In genomic region chr15:40338041-40338657, GRCh38 we compare ENCODE assay signal across 8 cellular contexts. TPM values are rescaled to one million over a fixed set of nuclear protein-coding genes. Genes with fewer than 3 reads are reported as not detected.
A peak's percentile ranks its signal among the peaks of the same experiment; 100 is the strongest.
DNase-seq lines count a peak whose midpoint lies in the region; ATAC-seq and TF ChIP-seq lines count a peak whose summit lies in the region.

No MANE protein-coding gene starts in this region.

- peak; percentile 46 for DNase-seq in NCI-H1694 treated with DMSO at 0.1 percent for 48 hours (lab: John Stamatoyannopoulos, UW)
- peak; percentile 92 for DNase-seq in WTC11 (ENCODE audit: low spot score)
- no peak for DNase-seq in breast epithelium (ENCODE audit: low spot score in 2 of 2)
- peak; percentile 81 to 87 for DNase-seq in left colon
- peak; percentile 70 to 79 for DNase-seq in stimulated activated CD4-positive, alpha-beta T cell treated with anti-CD3 and anti-CD28 coated beads, Interleukin-2, amount 100 ng/mL, for 48 hours

- no peaks in the 10 kb centered on the region for H3K36me3 Mint-ChIP-seq in WTC11

- POLR2A ChIA-PET in WTC11 (lab: Charles Lee) = interaction anchor here (1.6 to 2.8 kb wide), 3 partner anchors 10 to 83 kb away, joined by 6 to 10 read pairs (median 6); partner anchors contain the start of gene INAFM2

- peak; percentile 87 for TF ChIP-seq CTCF in WTC11 (IDR thresholded peaks at IDR 0.05)
- TF ChIP-seq CTCF in breast epithelium (IDR thresholded peaks at IDR 0.05) = peak in 2 of 3 donors; percentile 17 to 52

- peak overlapping the region in 9 of 11 experiments; percentile 8 to 89 (median 77); a peak in 12 of 22 replicates for H3K9ac ChIP-seq in BLaER1 treated with 17β-estradiol and CSF1 and Interleukin-3, amounts not matched to agents 10 nM and 100 nM

- no peak overlapping the region; a peak in 1 of 22 replicates for H3K27ac ChIP-seq in BLaER1 treated with 17β-estradiol and CSF1 and Interleukin-3, amounts not matched to agents 10 nM and 100 nM
- H3K27ac ChIP-seq in breast epithelium = peak overlapping the region; percentile 96 to 97

- H3K4me1 Mint-ChIP-seq in WTC11 = peaks cover 42% of the 10 kb centered on the region

- H3K9me3 Mint-ChIP-seq in WTC11 = no peaks in the 10 kb centered on the region

- H3K4me2 ChIP-seq in BLaER1 treated with 17β-estradiol and CSF1 and Interleukin-3, amounts not matched to agents 10 nM and 100 nM = peak overlapping the region; percentile 82 to 98 (median 95)

- H3K27me3 ChIP-seq in BLaER1 treated with 17β-estradiol and CSF1 and Interleukin-3, amounts not matched to agents 10 nM and 100 nM = no peaks in the 10 kb centered on the region
- H3K27me3 ChIP-seq in breast epithelium = no peaks in the 10 kb centered on the region

- peaks cover 86 to 99% (median 96%) of the 10 kb centered on the region in 10 experiments for H3K4me1 ChIP-seq in BLaER1 treated with 17β-estradiol and CSF1 and Interleukin-3, amounts not matched to agents 10 nM and 100 nM
- peaks cover 38 to 61% of the 10 kb centered on the region in 2 donors for H3K4me1 ChIP-seq in breast epithelium

- CTCF ChIA-PET in WTC11 (lab: Charles Lee) = interaction anchor here (0.6 to 9.6 kb wide), 45 partner anchors 10 to 293 kb away, joined by 3 to 264 read pairs (median 9); partner anchors contain the start of genes BAHD1, DISP2, INAFM2 and IVD

- peak overlapping the region in 5 of 10 experiments; percentile 30 to 61 (median 59); a peak in 7 of 20 replicates for H3K4me3 ChIP-seq in BLaER1 treated with 17β-estradiol and CSF1 and Interleukin-3, amounts not matched to agents 10 nM and 100 nM
- H3K4me3 ChIP-seq in breast epithelium = peak overlapping the region in 1 of 3 donors; percentile 26

- no peak for TF ChIP-seq POLR2A in breast epithelium (IDR thresholded peaks at IDR 0.05)

- no peaks in the 10 kb centered on the region for H3K9me3 ChIP-seq in BLaER1 treated with 17β-estradiol and CSF1 and Interleukin-3, amounts not matched to agents 10 nM and 100 nM (replicated peaks in 1 of 11)
- no peaks in the 10 kb centered on the region for H3K9me3 ChIP-seq in breast epithelium

- H3K36me3 ChIP-seq in BLaER1 treated with 17β-estradiol and CSF1 and Interleukin-3, amounts not matched to agents 10 nM and 100 nM = peaks cover 0 to 18% (median 0%) of the 10 kb centered on the region in 11 experiments; a peak in 1 of 22 replicates
- no peaks in the 10 kb centered on the region for H3K36me3 ChIP-seq in breast epithelium

- intact Hi-C loops in breast epithelium (cut with DNase I; ENCODE audit: low total_unique reads) = no loop called here
- intact Hi-C loops in left colon (cut with DNase I, micrococcal nuclease) = no loop called here

- H3K27ac Mint-ChIP-seq in WTC11 = no peak overlapping the region

- 0 out of 2 replicates have a peak overlapping the region, but pooled peaks have one; percentile 27 for H3K4me3 Mint-ChIP-seq in WTC11

- no peaks in the 10 kb centered on the region for H4K20me1 ChIP-seq in BLaER1 treated with 17β-estradiol and CSF1 and Interleukin-3, amounts not matched to agents 10 nM and 100 nM

- peak; percentile 55 for ATAC-seq in GM19467 (IDR thresholded peaks at IDR 0.05; ENCODE audit: unreplicated experiment)
- peak; percentile 82 for ATAC-seq in WTC11
- peak; percentile 22 for ATAC-seq in left colon
- no peak for ATAC-seq in HG02884 (IDR thresholded peaks at IDR 0.05; ENCODE audit: unreplicated experiment)

- peaks cover 5% of the 10 kb centered on the region for H3K27me3 Mint-ChIP-seq in WTC11 (ENCODE audit: low read depth)

TF ChIP-seq in WTC11, 78 proteins besides CTCF, POLR2A, EP300 and RAD21:
- TF ChIP-seq ZNF219 (CRISPR knock-in tag; IDR thresholded peaks at IDR 0.05; ENCODE audit: borderline replicate concordance) (no peak), MAX (CRISPR knock-in tag; IDR thresholded peaks at IDR 0.05) (peak; percentile 26; the same call in 1 of the 2 replicates)

RNA-seq across cellular contexts. Expression of gene CCDC9B, which starts 2.6 kb away (rescaled TPM):
- total RNA-seq in WTC11 (2021) = 1.4 to 1.8 TPM (median 1.8 TPM) in 3 replicates
- 10 to 100 TPM in 1 of 3 donors, 1 to 10 TPM in 2; 4.0 to 14.1 (median 9.4) TPM for total RNA-seq in breast epithelium
- 10 to 100 TPM; 28.1 to 43.5 TPM for total RNA-seq in left colon

RNA-seq across cellular contexts. Expression of gene PHGR1, which starts 12.7 kb away (rescaled TPM):
- not detected in 3 replicates for total RNA-seq in WTC11 (2021)
- 1 to 10 TPM in 2 of 3 donors, not detected in 1; 7.0 to 8.5 TPM for total RNA-seq in breast epithelium
- total RNA-seq in left colon = 1,000 to 10,000 TPM; 3,013 to 3,634 TPM

RNA-seq across cellular contexts. Expression of gene INAFM2, which starts 14.7 kb away (rescaled TPM):
- 28.2 to 34.2 TPM (median 30.3 TPM) in 3 replicates for total RNA-seq in WTC11 (2021)
- 10 to 100 TPM in 2 of 3 donors, 1 to 10 TPM in 1; 5.1 to 17.3 (median 12.5) TPM for total RNA-seq in breast epithelium
- 10 to 100 TPM; 18.1 to 26.9 TPM for total RNA-seq in left colon

RNA-seq across cellular contexts. Expression of gene DISP2, which starts 19.9 kb away (rescaled TPM):
- total RNA-seq in WTC11 (2021) (1.0 to 3.5 TPM (median 1.9 TPM) in 3 replicates), breast epithelium (under 1 TPM; under 0.01 to 0.88 (median under 0.01) TPM), left colon (10 to 100 TPM in 1 of 2 donors, 1 to 10 TPM in 1; 8.3 to 13.7 TPM)

RNA-seq across cellular contexts. Expression of gene PLCB2, which starts 30.4 kb away (rescaled TPM):
- total RNA-seq in WTC11 (2021) (14.2 to 18.5 TPM (median 15.2 TPM) in 3 replicates), breast epithelium (10 to 100 TPM in 2 of 3 donors, 1 to 10 TPM in 1; 4.3 to 17.9 (median 13.6) TPM), left colon (10 to 100 TPM in 1 of 2 donors, 1 to 10 TPM in 1; 6.0 to 11.2 TPM)

Comparison
In these comparisons a context has a peak if more than half of its experiments do, and no peak if none do; other contexts are left out.
1. H3K27ac ChIP-seq: peak in breast epithelium (2 of 2); none in BLaER1 treated with 17β-estradiol and CSF1 and Interleukin-3, amounts not matched to agents 10 nM and 100 nM (0 of 11).
2. DNase-seq: peak in NCI-H1694 treated with DMSO at 0.1 percent for 48 hours (single experiment), WTC11 (single experiment), left colon (2 of 2) and stimulated activated CD4-positive, alpha-beta T cell treated with anti-CD3 and anti-CD28 coated beads, Interleukin-2, amount 100 ng/mL, for 48 hours (2 of 2); none in breast epithelium (0 of 2).
3. RNA of gene PHGR1, which starts 12.7 kb away (total RNA-seq): 3,013 to 3,634 TPM in left colon; 7.0 to 8.5 TPM in breast epithelium and not detected in WTC11; every median in the first group is over 100 times any median in the second.